ENCODE assay signal across 24 cellular contexts in the genomic region with DNA sequence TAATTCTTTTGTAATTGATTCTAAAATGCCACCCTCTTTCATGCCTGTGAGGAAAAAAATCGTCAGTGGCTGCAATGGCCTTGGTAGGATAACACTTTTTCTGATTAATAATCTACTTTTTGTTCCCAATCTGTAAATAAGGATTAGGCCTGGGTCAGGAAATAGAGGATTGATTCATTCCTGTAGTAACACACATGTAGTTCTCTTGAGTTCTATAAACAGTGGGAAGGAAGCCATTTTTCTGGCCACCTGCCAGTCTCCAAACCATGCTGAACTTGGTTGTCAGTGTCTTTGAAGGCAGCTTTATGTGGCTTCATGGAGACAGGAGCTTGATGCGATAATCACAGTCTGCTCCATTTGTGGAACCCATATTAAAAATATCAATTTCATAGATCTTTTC.
"Had no signal": no experiment of that assay in that cellular context is flagged by ENCODE, and none has a peak within 500 bp of the region (broad histone marks: within the 10 kb centered on the region; RNA-seq: fewer than 3 reads in every experiment).

No MANE protein-coding gene starts in this region.

- ATAC-seq: activated CD8-positive, alpha-beta memory T cell treated with anti-CD3 and anti-CD28 coated beads, Interleukin-2, amount 10 ng/mL, durations not matched to agents 7 days and 5 days; body of pancreas; PC-3; T-helper 17 cell had no signal

- H3K9me3 ChIP-seq: ascending aorta, body of pancreas had no signal

- DNase-seq: activated B cell treated with CpG ODN at 0.5 μM for 24 hours; activated CD4-positive, alpha-beta T cell treated with anti-CD3 and anti-CD28 coated beads for 1 hour; activated CD4-positive, alpha-beta T cell treated with anti-CD3 and anti-CD28 coated beads, Interleukin-2, amount 10 ng/mL, durations not matched to agents 24 days and 14 days; activated CD4-positive, alpha-beta T cell treated with anti-CD3 and anti-CD28 coated beads, Interleukin-2, amount 50 U/mL, for 48 hours; activated CD8-positive, alpha-beta memory T cell treated with anti-CD3 and anti-CD28 coated beads, Interleukin-2, amount 10 ng/mL, durations not matched to agents 7 days and 5 days; activated effector memory CD4-positive, alpha-beta T cell treated with Interleukin-2 at 50 U/mL for 16 hours; activated naive CD4-positive, alpha-beta T cell; activated T-cell treated with anti-CD3 and anti-CD28 coated beads, Interleukin-2, amount 50 U/mL, for 24 hours; central memory CD4-positive, alpha-beta T cell; Kasumi-1; NCI-H1092; NCI-H1417 treated with DMSO at 0.1 percent for 48 hours; NCI-H1694; NCI-H2029; NCI-H2227 treated with DMSO at 0.1 percent for 48 hours; NCI-H510A; NCI-H526 treated with DMSO at 0.1 percent for 48 hours; PC-3; SHP77 treated with DMSO at 0.1 percent for 48 hours; T-helper 17 cell; T-helper 9 cell had no signal

- H3K36me3 ChIP-seq: ascending aorta had no signal

- H3K27ac ChIP-seq: ascending aorta, body of pancreas, coronary artery had no signal

- H3K27me3 ChIP-seq: ascending aorta, body of pancreas had no signal

- H3K4me1 ChIP-seq: ascending aorta had no signal

- H3K4me3 ChIP-seq: ascending aorta, body of pancreas, coronary artery had no signal
